In genomic region chr13:47299316-47299715, GRCh38 we compare ENCODE assay signal across 20 cellular contexts.
DNase-seq lines count a peak whose midpoint lies in the region; ATAC-seq and TF ChIP-seq lines count a peak whose summit lies in the region.
"Had no signal": no experiment of that assay in that cellular context is flagged by ENCODE, and none has a peak within 500 bp of the region (broad histone marks: within the 10 kb centered on the region; RNA-seq: fewer than 3 reads in every experiment).

No MANE protein-coding gene starts in this region.

- CTCF ChIA-PET in activated CD8-positive, alpha-beta T cell treated with anti-CD3 and anti-CD28 coated beads, Interleukin-2, amount 10 ng/mL, durations not matched to agents 7 days and 5 days (lab: Charles Lee), result no interaction called here

- no peaks in the 10 kb centered on the region for H3K36me3 Mint-ChIP-seq in activated CD8-positive, alpha-beta T cell treated with anti-CD3 and anti-CD28 coated beads, Interleukin-2, amount 10 ng/mL, durations not matched to agents 7 days and 5 days (ENCODE audit: low read depth)
- H3K36me3 Mint-ChIP-seq: CD8-positive, alpha-beta T cell had no signal

- DNase-seq in GM03348 (ENCODE audit: low spot score), result peak; percentile 9
- peak; percentile 20 for DNase-seq in amniotic epithelial cell (ENCODE audit: low read depth)
- peak; percentile 52 for DNase-seq in fibroblast of peridontal ligament (ENCODE audit: extremely low read depth)
- no peak for DNase-seq in smooth muscle cell (lab: John Stamatoyannopoulos, UW; ENCODE audit: unreplicated experiment)
- DNase-seq in activated CD8-positive, alpha-beta T cell treated with anti-CD3 and anti-CD28 coated beads, Interleukin-2, amount 10 ng/mL, durations not matched to agents 7 days and 5 days, result no peak
- DNase-seq: CD8-positive, alpha-beta T cell; DMS53; HFFc6; KG1; MV-4-11; NCI-H1694 treated with DMSO at 0.1 percent for 48 hours; NCI-H2107; NCI-H2227 treated with DMSO at 0.1 percent for 48 hours; SHP77; SK-N-SH had no signal

- H3K9ac ChIP-seq in smooth muscle cell (ENCODE audit: low read depth), result no peak overlapping the region
- H3K9ac ChIP-seq: BLaER1 treated with 17β-estradiol and CSF1 and Interleukin-3, amounts not matched to agents 10 nM and 100 nM; SK-N-SH had no signal

- H3K79me2 ChIP-seq in smooth muscle cell (ENCODE audit: low read depth), result no peaks in the 10 kb centered on the region

- H3K9me3 ChIP-seq in smooth muscle cell (replicated peaks; ENCODE audit: low read depth), result no peaks in the 10 kb centered on the region
- H3K9me3 ChIP-seq: A549; BLaER1 treated with 17β-estradiol and CSF1 and Interleukin-3, amounts not matched to agents 10 nM and 100 nM; SK-N-SH had no signal

- H3K4me1 ChIP-seq in smooth muscle cell (ENCODE audit: low read depth), result no peaks in the 10 kb centered on the region
- H3K4me1 ChIP-seq: A549; BLaER1 treated with 17β-estradiol and CSF1 and Interleukin-3, amounts not matched to agents 10 nM and 100 nM had no signal

- peak overlapping the region; percentile 4 for H2AFZ ChIP-seq in smooth muscle cell (ENCODE audit: low read depth)

- no peak overlapping the region for H3K4me3 Mint-ChIP-seq in activated CD8-positive, alpha-beta T cell treated with anti-CD3 and anti-CD28 coated beads, Interleukin-2, amount 10 ng/mL, durations not matched to agents 7 days and 5 days
- H3K4me3 Mint-ChIP-seq: CD8-positive, alpha-beta T cell; HFFc6 had no signal

- H3K36me3 ChIP-seq in smooth muscle cell (ENCODE audit: low read depth), result no peaks in the 10 kb centered on the region
- H3K36me3 ChIP-seq: BLaER1 treated with 17β-estradiol and CSF1 and Interleukin-3, amounts not matched to agents 10 nM and 100 nM had no signal

- POLR2A ChIA-PET in activated CD8-positive, alpha-beta T cell treated with anti-CD3 and anti-CD28 coated beads, Interleukin-2, amount 10 ng/mL, durations not matched to agents 7 days and 5 days (lab: Charles Lee), result no interaction called here

- no peaks in the 10 kb centered on the region for H4K20me1 ChIP-seq in smooth muscle cell (ENCODE audit: low read depth)
- H4K20me1 ChIP-seq: BLaER1 treated with 17β-estradiol and CSF1 and Interleukin-3, amounts not matched to agents 10 nM and 100 nM had no signal

- H3K27me3 Mint-ChIP-seq in activated CD8-positive, alpha-beta T cell treated with anti-CD3 and anti-CD28 coated beads, Interleukin-2, amount 10 ng/mL, durations not matched to agents 7 days and 5 days (ENCODE audit: low read depth), result no peaks in the 10 kb centered on the region

- ATAC-seq in HG03442 (IDR thresholded peaks at IDR 0.05; ENCODE audit: unreplicated experiment) (no peak), GM21619 (IDR thresholded peaks at IDR 0.05; ENCODE audit: unreplicated experiment) (no peak)
- ATAC-seq in activated CD8-positive, alpha-beta T cell treated with anti-CD3 and anti-CD28 coated beads, Interleukin-2, amount 10 ng/mL, durations not matched to agents 7 days and 5 days, result no peak
- ATAC-seq: A549; CD8-positive, alpha-beta T cell; HepG2 had no signal

- no peak overlapping the region for H3K4me3 ChIP-seq in smooth muscle cell
- H3K4me3 ChIP-seq: A549; BLaER1 treated with 17β-estradiol and CSF1 and Interleukin-3, amounts not matched to agents 10 nM and 100 nM had no signal

- H3K27ac Mint-ChIP-seq in activated CD8-positive, alpha-beta T cell treated with anti-CD3 and anti-CD28 coated beads, Interleukin-2, amount 10 ng/mL, durations not matched to agents 7 days and 5 days, result no peak overlapping the region
- H3K27ac Mint-ChIP-seq: CD8-positive, alpha-beta T cell; HFFc6 had no signal

- H3K4me2 ChIP-seq in smooth muscle cell, result peak overlapping the region; percentile 16
- H3K4me2 ChIP-seq: A549; BLaER1 treated with 17β-estradiol and CSF1 and Interleukin-3, amounts not matched to agents 10 nM and 100 nM; SK-N-SH had no signal

- no peaks in the 10 kb centered on the region for H3K4me1 Mint-ChIP-seq in activated CD8-positive, alpha-beta T cell treated with anti-CD3 and anti-CD28 coated beads, Interleukin-2, amount 10 ng/mL, durations not matched to agents 7 days and 5 days (ENCODE audit: low read depth)

- H3K9me3 Mint-ChIP-seq in activated CD8-positive, alpha-beta T cell treated with anti-CD3 and anti-CD28 coated beads, Interleukin-2, amount 10 ng/mL, durations not matched to agents 7 days and 5 days (ENCODE audit: insufficient read depth), result no peaks in the 10 kb centered on the region
- H3K9me3 Mint-ChIP-seq: CD8-positive, alpha-beta T cell had no signal

- TF ChIP-seq CTCF in smooth muscle cell (IDR thresholded peaks at IDR 0.05; ENCODE audit: borderline replicate concordance, insufficient read depth, poor library complexity, severe bottlenecking), result no peak

- no peaks in the 10 kb centered on the region for H3F3A ChIP-seq in smooth muscle cell (ENCODE audit: low read depth)

- H3K27me3 ChIP-seq in smooth muscle cell (ENCODE audit: low read depth), result no peaks in the 10 kb centered on the region
- H3K27me3 ChIP-seq: BLaER1 treated with 17β-estradiol and CSF1 and Interleukin-3, amounts not matched to agents 10 nM and 100 nM had no signal

- peak overlapping the region; percentile 52 for H3K27ac ChIP-seq in smooth muscle cell (ENCODE audit: low read depth)
- H3K27ac ChIP-seq: A549; BLaER1 treated with 17β-estradiol and CSF1 and Interleukin-3, amounts not matched to agents 10 nM and 100 nM had no signal

Comparison
In these comparisons a context has a peak if more than half of its experiments do, and no peak if none do; other contexts are left out.
1. DNase-seq: peak in GM03348 (single experiment), amniotic epithelial cell (single experiment) and fibroblast of peridontal ligament (single experiment); none in smooth muscle cell (single experiment) and activated CD8-positive, alpha-beta T cell treated with anti-CD3 and anti-CD28 coated beads, Interleukin-2, amount 10 ng/mL, durations not matched to agents 7 days and 5 days (single experiment).